In genomic region chr18:79479761-79480161, GRCh38 we compare ENCODE assay signal across 19 cellular contexts.
"Had no signal": no experiment of that assay in that cellular context is flagged by ENCODE, and none has a peak within 500 bp of the region (broad histone marks: within the 10 kb centered on the region; RNA-seq: fewer than 3 reads in every experiment).

No MANE protein-coding gene starts in this region.

- H3K27ac ChIP-seq: coronary artery, foreskin keratinocyte, heart right ventricle, neutrophil, right lobe of liver, stomach, thoracic aorta had no signal

- H3K4me3 ChIP-seq: coronary artery, heart right ventricle, right lobe of liver, stomach, thoracic aorta had no signal

- DNase-seq: activated CD4-positive, alpha-beta T cell treated with anti-CD3 and anti-CD28 coated beads, Interleukin-2, amount 50 U/mL, for 1 hour; activated CD8-positive, alpha-beta memory T cell treated with anti-CD3 and anti-CD28 coated beads for 24 hours; activated naive CD4-positive, alpha-beta T cell treated with anti-CD3 and anti-CD28 coated beads, Interleukin-2, amount 50 U/mL, for 16 hours; activated T-cell treated with anti-CD3 and anti-CD28 coated beads for 4 hours; caudate nucleus; foreskin keratinocyte; heart right ventricle; mesenchymal stem cell; stimulated activated CD4-positive, alpha-beta T cell treated with anti-CD3 and anti-CD28 coated beads, Interleukin-1b, Interleukin-23, amount 100 ng/mL, for 48 hours; stomach; T-cell; T-helper 9 cell had no signal

- H3K27ac Mint-ChIP-seq: activated T-helper 2 cell treated with anti-CD3 and anti-CD28 coated beads, Interferon-gamma antibody, Interleukin-2, Interleukin-4, amounts not matched to agents 10 μg/mL and 5 μg/mL and 100 μg/mL, durations not matched to agents 14 hours and 24 hours and 36 hours had no signal

- H3K27me3 Mint-ChIP-seq: naive thymus-derived CD8-positive, alpha-beta T cell; T-cell had no signal

- H3K9me3 Mint-ChIP-seq: activated T-helper 2 cell treated with anti-CD3 and anti-CD28 coated beads, Interferon-gamma antibody, Interleukin-2, Interleukin-4, amounts not matched to agents 10 μg/mL and 5 μg/mL and 100 μg/mL, durations not matched to agents 14 hours and 24 hours and 36 hours; naive thymus-derived CD8-positive, alpha-beta T cell; T-cell had no signal

- H3K9me3 ChIP-seq: neutrophil, right lobe of liver, stomach, thoracic aorta had no signal

- H3K36me3 ChIP-seq: neutrophil, right lobe of liver had no signal

- ATAC-seq: foreskin keratinocyte; left lobe of liver; naive thymus-derived CD8-positive, alpha-beta T cell; T-cell had no signal

- H3K4me1 ChIP-seq: foreskin keratinocyte, right lobe of liver had no signal

- H3K27me3 ChIP-seq: foreskin keratinocyte, heart right ventricle, neutrophil, right lobe of liver, stomach had no signal
